Comparison of ENCODE assay signal across 26 cellular contexts in genomic region chr11:2541881-2542361, GRCh38.
A peak's percentile ranks its signal among the peaks of the same experiment; 100 is the strongest.
DNase-seq lines count a peak whose midpoint lies in the region; ATAC-seq, FAIRE-seq and TF ChIP-seq lines count a peak whose summit lies in the region.
"Had no signal": no experiment of that assay in that cellular context is flagged by ENCODE, and none has a peak within 500 bp of the region (broad histone marks: within the 10 kb centered on the region; RNA-seq: fewer than 3 reads in every experiment).

No MANE protein-coding gene starts in this region.

- DNase-seq in BE2C (peak; percentile 2), left ventricle myocardium inferior (peak; percentile 9), neural crest cell (ENCODE audit: low read depth, low spot score) (no peak), GM12892 (ENCODE audit: insufficient read length) (no peak)
- DNase-seq in stimulated activated naive CD8-positive, alpha-beta T cell treated with anti-CD3 and anti-CD28 coated beads, Interleukin-15, Interleukin-2, amounts not matched to agents 100 U/mL and 50 U/mL, for 24 hours = no peak
- DNase-seq: activated CD4-positive, alpha-beta T cell treated with anti-CD3 and anti-CD28 coated beads, Interleukin-2, amount 10 ng/mL, durations not matched to agents 24 days and 14 days; amygdala; CD8-positive, alpha-beta T cell; DMS 273 treated with DMSO at 0.1 percent for 48 hours; gastrocnemius medialis; hypothalamus; KBM-7; MM.1S; NCI-H1417 treated with DMSO at 0.1 percent for 48 hours; NCI-H2081 treated with DMSO at 0.1 percent for 48 hours; NCI-H345; NCI-H82; stimulated activated CD4-positive, alpha-beta T cell treated with anti-CD3 and anti-CD28 coated beads, Interleukin-12 subunit alpha, Interleukin-12 subunit beta, amount 100 ng/mL, for 4 hours; stimulated activated naive CD8-positive, alpha-beta T cell treated with anti-CD3 and anti-CD28 coated beads, Interleukin-15, amount 100 ng/mL, for 72 hours had no signal

- no peaks in the 10 kb centered on the region for H3K27me3 Mint-ChIP-seq in neural crest cell (ENCODE audit: low read depth)
- H3K27me3 Mint-ChIP-seq: stimulated activated naive CD8-positive, alpha-beta T cell treated with anti-CD3 and anti-CD28 coated beads, Interleukin-15, amount 100 ng/mL, for 72 hours had no signal

- H3K4me1 Mint-ChIP-seq in neural crest cell = peaks cover 9% of the 10 kb centered on the region

- H3K27me3 ChIP-seq in BE2C (no peaks in the 10 kb centered on the region), left ventricle myocardium inferior (ENCODE audit: low read depth) (no peaks in the 10 kb centered on the region)
- no peaks in the 10 kb centered on the region for H3K27me3 ChIP-seq in BLaER1 treated with 17β-estradiol and CSF1 and Interleukin-3, amounts not matched to agents 10 nM and 100 nM
- H3K27me3 ChIP-seq: neutrophil, tibial nerve had no signal

- no peak for FAIRE-seq in GM12892 (lab: Jason Lieb, UNC)
- FAIRE-seq: endometrium had no signal

- H3K27ac ChIP-seq in BLaER1 treated with 17β-estradiol and CSF1 and Interleukin-3, amounts not matched to agents 10 nM and 100 nM = no peak overlapping the region
- H3K27ac ChIP-seq in left ventricle myocardium inferior (replicated peaks) = no peak overlapping the region
- H3K27ac ChIP-seq: gastrocnemius medialis, neutrophil, tibial nerve, VCaP had no signal

- H3K9me3 Mint-ChIP-seq in neural crest cell = no peaks in the 10 kb centered on the region
- H3K9me3 Mint-ChIP-seq: activated CD4-positive, alpha-beta T cell treated with anti-CD3 and anti-CD28 coated beads, Interleukin-2, amount 10 ng/mL, durations not matched to agents 24 days and 14 days; activated T-helper 2 cell treated with anti-CD3 and anti-CD28 coated beads, Interferon-gamma antibody, Interleukin-2, Interleukin-4, amounts not matched to agents 10 μg/mL and 5 μg/mL and 100 μg/mL, durations not matched to agents 14 hours and 24 hours and 36 hours; CD8-positive, alpha-beta T cell; stimulated activated naive CD8-positive, alpha-beta T cell treated with anti-CD3 and anti-CD28 coated beads, Interleukin-15, amount 100 ng/mL, for 72 hours had no signal

- H3K27ac Mint-ChIP-seq in neural crest cell (ENCODE audit: unreplicated experiment) = peak overlapping the region; percentile 62
- H3K27ac Mint-ChIP-seq: activated CD4-positive, alpha-beta T cell treated with anti-CD3 and anti-CD28 coated beads, Interleukin-2, amount 10 ng/mL, durations not matched to agents 24 days and 14 days; activated T-helper 2 cell treated with anti-CD3 and anti-CD28 coated beads, Interferon-gamma antibody, Interleukin-2, Interleukin-4, amounts not matched to agents 10 μg/mL and 5 μg/mL and 100 μg/mL, durations not matched to agents 14 hours and 24 hours and 36 hours; CD8-positive, alpha-beta T cell; stimulated activated naive CD8-positive, alpha-beta T cell treated with anti-CD3 and anti-CD28 coated beads, Interleukin-15, amount 100 ng/mL, for 72 hours had no signal

- no peaks in the 10 kb centered on the region for H3K36me3 Mint-ChIP-seq in neural crest cell (ENCODE audit: low read depth)
- H3K36me3 Mint-ChIP-seq: CD8-positive, alpha-beta T cell had no signal

- H3K36me3 ChIP-seq in BE2C (no peaks in the 10 kb centered on the region), left ventricle myocardium inferior (no peaks in the 10 kb centered on the region)
- H3K36me3 ChIP-seq in BLaER1 treated with 17β-estradiol and CSF1 and Interleukin-3, amounts not matched to agents 10 nM and 100 nM = peaks cover 0 to 4% (median 0%) of the 10 kb centered on the region in 11 experiments; a peak in 1 of 22 replicates
- H3K36me3 ChIP-seq: gastrocnemius medialis, tibial nerve had no signal

- no peak for TF ChIP-seq CTCF in BE2C (IDR thresholded peaks at IDR 0.05; ENCODE audit: low read depth, low read length)
- TF ChIP-seq CTCF in left ventricle myocardium inferior (IDR thresholded peaks at IDR 0.05; ENCODE audit: borderline replicate concordance) = no peak
- TF ChIP-seq CTCF in neural crest cell (conservative IDR thresholded peaks at IDR 0.05) = no peak

- no peak for TF ChIP-seq POLR2A in GM12892 (IDR thresholded peaks at IDR 0.05; ENCODE audit: low read depth, low read length)

- H3K9ac ChIP-seq in BLaER1 treated with 17β-estradiol and CSF1 and Interleukin-3, amounts not matched to agents 10 nM and 100 nM = no peak overlapping the region

- no peak overlapping the region for H3K4me3 ChIP-seq in BE2C (ENCODE audit: low read depth, low read length)
- H3K4me3 ChIP-seq in BLaER1 treated with 17β-estradiol and CSF1 and Interleukin-3, amounts not matched to agents 10 nM and 100 nM = no peak overlapping the region
- H3K4me3 ChIP-seq in left ventricle myocardium inferior = no peak overlapping the region
- H3K4me3 ChIP-seq: gastrocnemius medialis, tibial nerve had no signal

- ATAC-seq in HG02678 (IDR thresholded peaks at IDR 0.05; ENCODE audit: unreplicated experiment) = no peak
- no peak for ATAC-seq in stimulated activated naive CD8-positive, alpha-beta T cell treated with anti-CD3 and anti-CD28 coated beads, Interleukin-15, Interleukin-2, amounts not matched to agents 100 U/mL and 50 U/mL, for 24 hours
- ATAC-seq: CD8-positive, alpha-beta T cell; gastrocnemius medialis; stimulated activated naive CD8-positive, alpha-beta T cell treated with anti-CD3 and anti-CD28 coated beads, Interleukin-15, amount 100 ng/mL, for 72 hours had no signal

- H3K4me2 ChIP-seq in BLaER1 treated with 17β-estradiol and CSF1 and Interleukin-3, amounts not matched to agents 10 nM and 100 nM = peak overlapping the region in 9 of 11 experiments; percentile 17 to 49 (median 40); a peak in 17 of 22 replicates

- intact Hi-C loops in left ventricle myocardium inferior (cut with micrococcal nuclease) = no loop called here

- H3K4me1 ChIP-seq in BE2C = no peaks in the 10 kb centered on the region
- peaks cover 10 to 37% (median 33%) of the 10 kb centered on the region in 10 experiments; a peak in 17 of 20 replicates for H3K4me1 ChIP-seq in BLaER1 treated with 17β-estradiol and CSF1 and Interleukin-3, amounts not matched to agents 10 nM and 100 nM
- H3K4me1 ChIP-seq in left ventricle myocardium inferior = no peaks in the 10 kb centered on the region
- H3K4me1 ChIP-seq: gastrocnemius medialis, tibial nerve had no signal

- peaks cover 0 to 26% (median 0%) of the 10 kb centered on the region in 11 experiments; a peak in 6 of 22 replicates for H4K20me1 ChIP-seq in BLaER1 treated with 17β-estradiol and CSF1 and Interleukin-3, amounts not matched to agents 10 nM and 100 nM

- no peak overlapping the region for H3K4me3 Mint-ChIP-seq in neural crest cell
- H3K4me3 Mint-ChIP-seq: activated CD4-positive, alpha-beta T cell treated with anti-CD3 and anti-CD28 coated beads, Interleukin-2, amount 10 ng/mL, durations not matched to agents 24 days and 14 days; CD8-positive, alpha-beta T cell; stimulated activated naive CD8-positive, alpha-beta T cell treated with anti-CD3 and anti-CD28 coated beads, Interleukin-15, amount 100 ng/mL, for 72 hours had no signal

- H3K9me3 ChIP-seq in BE2C (no peaks in the 10 kb centered on the region), left ventricle myocardium inferior (replicated peaks) (no peaks in the 10 kb centered on the region)
- no peaks in the 10 kb centered on the region for H3K9me3 ChIP-seq in BLaER1 treated with 17β-estradiol and CSF1 and Interleukin-3, amounts not matched to agents 10 nM and 100 nM (replicated peaks in 1 of 11)
- H3K9me3 ChIP-seq: gastrocnemius medialis, neutrophil, tibial nerve had no signal

Comparison
In these comparisons a context has a peak if more than half of its experiments do, and no peak if none do; other contexts are left out.
1. DNase-seq: peak in BE2C (single experiment) and left ventricle myocardium inferior (single experiment); none in neural crest cell (single experiment), GM12892 (single experiment) and stimulated activated naive CD8-positive, alpha-beta T cell treated with anti-CD3 and anti-CD28 coated beads, Interleukin-15, Interleukin-2, amounts not matched to agents 100 U/mL and 50 U/mL, for 24 hours (single experiment).